Comparison of ENCODE assay signal across 27 cellular contexts in the genomic region with DNA sequence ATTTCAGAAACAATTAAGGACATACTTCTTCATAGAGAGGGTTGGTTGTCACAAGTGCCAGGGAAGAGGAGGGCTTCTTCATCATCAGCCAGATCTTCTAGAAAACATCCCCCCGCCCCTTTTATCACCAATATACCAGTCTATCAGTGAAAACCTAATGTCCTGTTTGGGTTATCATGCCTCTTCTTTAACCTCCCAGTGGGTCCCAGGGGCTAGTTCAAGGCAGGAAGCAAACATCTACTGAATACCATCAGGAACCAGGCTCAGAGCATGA. TPM values are rescaled to one million over a fixed set of nuclear protein-coding genes. Genes with fewer than 3 reads are reported as not detected.
DNase-seq lines count a peak whose midpoint lies in the region; ATAC-seq and TF ChIP-seq lines count a peak whose summit lies in the region.
"Had no signal": no experiment of that assay in that cellular context is flagged by ENCODE, and none has a peak within 500 bp of the region (broad histone marks: within the 10 kb centered on the region; RNA-seq: fewer than 3 reads in every experiment).

No MANE protein-coding gene starts in this region.

- no peaks in the 10 kb centered on the region for H3K27me3 Mint-ChIP-seq in MCF 10A (ENCODE audit: insufficient read depth, unreplicated experiment)
- peaks cover 70% of the 10 kb centered on the region for H3K27me3 Mint-ChIP-seq in CD4-positive, alpha-beta T cell
- H3K27me3 Mint-ChIP-seq in activated T-helper 1 cell treated with anti-CD3 and anti-CD28 coated beads, Interleukin-12 subunit alpha, Interleukin-12 subunit beta, Interleukin-2, Interleukin-4 antibody, amounts not matched to agents 30 ng/mL and 10 ng/mL and 1 ng/mL, durations not matched to agents 14 hours and 24 hours and 36 hours (ENCODE audit: insufficient read depth) = peaks cover 46% of the 10 kb centered on the region

- BruUV-seq in MCF 10A (replicated peaks; lab: Mats Ljungman, UMichigan) = no TSS peak
- no TSS peak for BruUV-seq in Panc1 (replicated peaks; lab: Mats Ljungman, UMichigan)

- POLR2A ChIA-PET in MCF 10A (lab: Yijun Ruan, JAX) = no interaction called here
- POLR2A ChIA-PET in Panc1 (lab: Charles Lee) = no interaction called here
- POLR2A ChIA-PET in CD4-positive, alpha-beta T cell (lab: Charles Lee) = no interaction called here

- H3K4me1 Mint-ChIP-seq in MCF 10A (ENCODE audit: insufficient read depth, unreplicated experiment) = peaks cover 20% of the 10 kb centered on the region
- peaks cover 12% of the 10 kb centered on the region for H3K4me1 Mint-ChIP-seq in CD4-positive, alpha-beta T cell (ENCODE audit: low read depth)
- H3K4me1 Mint-ChIP-seq in activated T-helper 1 cell treated with anti-CD3 and anti-CD28 coated beads, Interleukin-12 subunit alpha, Interleukin-12 subunit beta, Interleukin-2, Interleukin-4 antibody, amounts not matched to agents 30 ng/mL and 10 ng/mL and 1 ng/mL, durations not matched to agents 14 hours and 24 hours and 36 hours (ENCODE audit: low read depth) = peaks cover 17% of the 10 kb centered on the region

- no peak overlapping the region for H3K4me2 ChIP-seq in osteoblast (ENCODE audit: insufficient read depth, low read length)
- H3K4me2 ChIP-seq: KMS-11 had no signal

- no peaks in the 10 kb centered on the region for H3K9me3 Mint-ChIP-seq in MCF 10A (ENCODE audit: unreplicated experiment)
- no peaks in the 10 kb centered on the region for H3K9me3 Mint-ChIP-seq in CD4-positive, alpha-beta T cell
- H3K9me3 Mint-ChIP-seq in activated T-helper 1 cell treated with anti-CD3 and anti-CD28 coated beads, Interleukin-12 subunit alpha, Interleukin-12 subunit beta, Interleukin-2, Interleukin-4 antibody, amounts not matched to agents 30 ng/mL and 10 ng/mL and 1 ng/mL, durations not matched to agents 14 hours and 24 hours and 36 hours = no peaks in the 10 kb centered on the region
- H3K9me3 Mint-ChIP-seq: CD4-positive, alpha-beta memory T cell had no signal

- H3K27ac Mint-ChIP-seq in MCF 10A (ENCODE audit: low read depth, unreplicated experiment) = peak overlapping the region; percentile 26
- H3K27ac Mint-ChIP-seq in CD4-positive, alpha-beta T cell = no peak overlapping the region
- no peak overlapping the region for H3K27ac Mint-ChIP-seq in activated T-helper 1 cell treated with anti-CD3 and anti-CD28 coated beads, Interleukin-12 subunit alpha, Interleukin-12 subunit beta, Interleukin-2, Interleukin-4 antibody, amounts not matched to agents 30 ng/mL and 10 ng/mL and 1 ng/mL, durations not matched to agents 14 hours and 24 hours and 36 hours

- no peak for ATAC-seq in Panc1
- ATAC-seq in CD4-positive, alpha-beta T cell (ENCODE audit: poor library complexity) = no peak
- ATAC-seq: GM12878 had no signal

- no peak overlapping the region for H3K4me3 Mint-ChIP-seq in MCF 10A (ENCODE audit: unreplicated experiment)
- no peak overlapping the region for H3K4me3 Mint-ChIP-seq in CD4-positive, alpha-beta T cell
- no peak overlapping the region for H3K4me3 Mint-ChIP-seq in activated T-helper 1 cell treated with anti-CD3 and anti-CD28 coated beads, Interleukin-12 subunit alpha, Interleukin-12 subunit beta, Interleukin-2, Interleukin-4 antibody, amounts not matched to agents 30 ng/mL and 10 ng/mL and 1 ng/mL, durations not matched to agents 14 hours and 24 hours and 36 hours

- peaks cover 0 to 11% of the 10 kb centered on the region in 2 donors for H3K27me3 ChIP-seq in breast epithelium
- no peaks in the 10 kb centered on the region for H3K27me3 ChIP-seq in Panc1 (ENCODE audit: control insufficient read depth, insufficient read depth, low read length)
- H3K27me3 ChIP-seq in osteoblast (ENCODE audit: insufficient read depth, low read length) = peaks cover 20% of the 10 kb centered on the region
- peaks cover 45% of the 10 kb centered on the region for H3K27me3 ChIP-seq in CD4-positive, alpha-beta T cell (ENCODE audit: control insufficient read depth, insufficient read depth, low read length)
- H3K27me3 ChIP-seq: BLaER1, SJSA1 had no signal

- H3K36me3 ChIP-seq in breast epithelium (no peaks in the 10 kb centered on the region), Panc1 (ENCODE audit: control insufficient read depth, insufficient read depth, low read length) (no peaks in the 10 kb centered on the region), osteoblast (ENCODE audit: insufficient read depth, low read length) (no peaks in the 10 kb centered on the region)
- H3K36me3 ChIP-seq: BLaER1, HAP-1, SJSA1 had no signal

- H4K20me1 ChIP-seq in osteoblast (ENCODE audit: insufficient read depth, low read length) = no peaks in the 10 kb centered on the region
- H4K20me1 ChIP-seq: BLaER1 had no signal

- H3K36me3 Mint-ChIP-seq in MCF 10A (ENCODE audit: insufficient read depth, unreplicated experiment) = no peaks in the 10 kb centered on the region
- H3K36me3 Mint-ChIP-seq in CD4-positive, alpha-beta T cell (ENCODE audit: low read depth) = no peaks in the 10 kb centered on the region
- H3K36me3 Mint-ChIP-seq in activated T-helper 1 cell treated with anti-CD3 and anti-CD28 coated beads, Interleukin-12 subunit alpha, Interleukin-12 subunit beta, Interleukin-2, Interleukin-4 antibody, amounts not matched to agents 30 ng/mL and 10 ng/mL and 1 ng/mL, durations not matched to agents 14 hours and 24 hours and 36 hours (ENCODE audit: low read depth) = peaks cover 31% of the 10 kb centered on the region
- H3K36me3 Mint-ChIP-seq: CD4-positive, alpha-beta memory T cell; IgD-negative memory B cell had no signal

- H3K79me2 ChIP-seq in osteoblast (ENCODE audit: insufficient read depth, low read length) = no peaks in the 10 kb centered on the region

- CTCF ChIA-PET in MCF 10A (lab: Yijun Ruan, JAX) (interaction anchor here (1.5 kb wide), 1 partner anchor 9 kb away, joined by 6 read pairs; no protein-coding TSS in a partner anchor), Panc1 (lab: Charles Lee) (no interaction called here)
- CTCF ChIA-PET in CD4-positive, alpha-beta T cell (lab: Charles Lee) = no interaction called here

- H3K27ac ChIP-seq in breast epithelium (peak overlapping the region in 1 of 2 donors; percentile 75), Panc1 (ENCODE audit: low read length) (peak overlapping the region; percentile 48; the same call in 1 of the 2 replicates), osteoblast (ENCODE audit: low read depth, low read length) (no peak overlapping the region)
- no peak overlapping the region for H3K27ac ChIP-seq in CD4-positive, alpha-beta T cell (ENCODE audit: low read depth, low read length)
- H3K27ac ChIP-seq: BLaER1, KMS-11, SJSA1 had no signal

- in situ Hi-C loops in Panc1 (cut with HindIII; ENCODE audit: low pct_unique_long_range_greater_than_20kb, low sequenced_read_pairs) = no loop called here

- no peak overlapping the region for H2AFZ ChIP-seq in osteoblast (ENCODE audit: low read length)

- intact Hi-C loops in MCF 10A (cut with micrococcal nuclease) = no loop called here
- intact Hi-C loops in breast epithelium (cut with DNase I; ENCODE audit: low total_unique reads) = no loop called here
- intact Hi-C loops in Panc1 (cut with micrococcal nuclease; ENCODE audit: unreplicated experiment) = no loop called here
- intact Hi-C loops in CD4-positive, alpha-beta T cell (cut with DNase I, micrococcal nuclease) = no loop called here
- intact Hi-C loops in activated T-helper 1 cell treated with anti-CD3 and anti-CD28 coated beads, Interleukin-12 subunit alpha, Interleukin-12 subunit beta, Interleukin-2, Interleukin-4 antibody, amounts not matched to agents 30 ng/mL and 10 ng/mL and 1 ng/mL, durations not matched to agents 14 hours and 24 hours and 36 hours (cut with micrococcal nuclease) = no loop called here

- H3K9me3 ChIP-seq in breast epithelium = no peaks in the 10 kb centered on the region
- H3K9me3 ChIP-seq in Panc1 (ENCODE audit: control insufficient read depth, insufficient read depth, low read depth, low read length) = no peaks in the 10 kb centered on the region
- no peaks in the 10 kb centered on the region for H3K9me3 ChIP-seq in osteoblast (ENCODE audit: low read depth, low read length)
- no peaks in the 10 kb centered on the region for H3K9me3 ChIP-seq in CD4-positive, alpha-beta T cell (ENCODE audit: control insufficient read depth, low read length)
- H3K9me3 ChIP-seq: HAP-1, SJSA1 had no signal

- H3K4me1 ChIP-seq in breast epithelium = peaks cover 0 to 5% of the 10 kb centered on the region in 2 donors
- H3K4me1 ChIP-seq in Panc1 (ENCODE audit: control insufficient read depth, insufficient read depth, low read length) = no peaks in the 10 kb centered on the region
- H3K4me1 ChIP-seq in osteoblast (ENCODE audit: insufficient read depth, low read length) = peaks cover 21% of the 10 kb centered on the region

- DNase-seq in MCF 10A (ENCODE audit: unreplicated experiment) (peak; percentile 7), breast epithelium (ENCODE audit: low spot score in 2 of 2) (no peak), Panc1 (ENCODE audit: low read depth, low spot score) (no peak), osteoblast (ENCODE audit: insufficient read length, low spot score, missing footprints) (peak; percentile 46), NCI-H446 (lab: John Stamatoyannopoulos, UW) (no peak)
- no peak for DNase-seq in CD4-positive, alpha-beta T cell
- no peak for DNase-seq in activated T-helper 1 cell treated with anti-CD3 and anti-CD28 coated beads, Interleukin-12 subunit alpha, Interleukin-12 subunit beta, Interleukin-2, Interleukin-4 antibody, amounts not matched to agents 30 ng/mL and 10 ng/mL and 1 ng/mL, durations not matched to agents 14 hours and 24 hours and 36 hours (ENCODE audit: low spot score)
- DNase-seq: Caco-2; CD4-positive, alpha-beta memory T cell; DMS 273 treated with DMSO at 0.1 percent for 48 hours; DMS79; GDM1; GOT3; NCI-H1092; NCI-H1417 treated with DMSO at 0.1 percent for 48 hours; NCI-H1694 treated with DMSO at 0.1 percent for 48 hours; NCI-H2081; NCI-H2171; NCI-H774; NK-92 treated with Interleukin-12 subunit alpha and Interleukin-12 subunit beta, amount 100 ng/mL, for 24 hours; Right ventricle myocardium superior had no signal

- H3K4me3 ChIP-seq in breast epithelium = no peak overlapping the region
- H3K4me3 ChIP-seq in Panc1 (ENCODE audit: low read depth in 2 of 2, low read length in 2 of 2) = no peak overlapping the region
- H3K4me3 ChIP-seq in osteoblast (ENCODE audit: insufficient read depth, low read length) = no peak overlapping the region
- H3K4me3 ChIP-seq: BLaER1, GM12878, HAP-1, SJSA1 had no signal

- TF ChIP-seq POLR2A in breast epithelium (IDR thresholded peaks at IDR 0.05) = no peak

- TF ChIP-seq CTCF in MCF 10A (IDR thresholded peaks at IDR 0.05; ENCODE audit: unreplicated experiment) = no peak
- no peak for TF ChIP-seq CTCF in breast epithelium (IDR thresholded peaks at IDR 0.05)
- no peak for TF ChIP-seq CTCF in Panc1 (IDR thresholded peaks at IDR 0.05)
- TF ChIP-seq CTCF in osteoblast (IDR thresholded peaks at IDR 0.05; ENCODE audit: extremely low read depth, low read depth, low read length) = no peak
- TF ChIP-seq CTCF in CD4-positive, alpha-beta T cell (IDR thresholded peaks at IDR 0.05) = no peak

RNA-seq across cellular contexts. Expression of a gene that starts 13.3 kb away (rescaled TPM):
- total RNA-seq in MCF 10A (2022) (37.8 and 45.1 TPM in 2 replicates), breast epithelium (1 to 10 TPM in 1 of 3 donors, under 1 TPM in 1, not detected in 1; 0.66 to 2.2 TPM), Panc1 (2021; ENCODE audit: unreplicated experiment) (1.1 TPM), osteoblast (under 0.01 and 0.36 TPM in 2 replicates)
- 1.2 TPM for polyA plus RNA-seq in Panc1 (2012; ENCODE audit: insufficient read length)
- total RNA-seq in CD4-positive, alpha-beta T cell = not detected
- total RNA-seq in activated T-helper 1 cell treated with anti-CD3 and anti-CD28 coated beads, Interleukin-12 subunit alpha, Interleukin-12 subunit beta, Interleukin-2, Interleukin-4 antibody, amounts not matched to agents 30 ng/mL and 10 ng/mL and 1 ng/mL, durations not matched to agents 14 hours and 24 hours and 36 hours = 0.73 and 0.93 TPM in 2 replicates
- total RNA-seq: Caco-2; CD4-positive, alpha-beta memory T cell; Right ventricle myocardium superior had no signal
- polyA plus RNA-seq: CD4-positive, alpha-beta memory T cell; IgD-negative memory B cell had no signal

RNA-seq across cellular contexts. Expression of a gene that starts 28.1 kb away (rescaled TPM):
- total RNA-seq in MCF 10A (2022) (2,379 and 3,360 TPM in 2 replicates), breast epithelium (1,000 to 10,000 TPM in 1 of 3 donors, 100 to 1,000 TPM in 1, 1 to 10 TPM in 1; 4.2 to 1,051 (median 358) TPM), Panc1 (2021; ENCODE audit: unreplicated experiment) (16.8 TPM), osteoblast (20.9 and 27.9 TPM in 2 replicates)
- 19.1 TPM for polyA plus RNA-seq in Panc1 (2012; ENCODE audit: insufficient read length)
- total RNA-seq in CD4-positive, alpha-beta T cell = not detected
- total RNA-seq in activated T-helper 1 cell treated with anti-CD3 and anti-CD28 coated beads, Interleukin-12 subunit alpha, Interleukin-12 subunit beta, Interleukin-2, Interleukin-4 antibody, amounts not matched to agents 30 ng/mL and 10 ng/mL and 1 ng/mL, durations not matched to agents 14 hours and 24 hours and 36 hours = 15.5 and 21.2 TPM in 2 replicates
- total RNA-seq: CD4-positive, alpha-beta memory T cell had no signal
- polyA plus RNA-seq: CD4-positive, alpha-beta memory T cell; IgD-negative memory B cell had no signal

RNA-seq across cellular contexts. Expression of a gene that starts 30.2 kb away (rescaled TPM):
- 2,023 and 2,244 TPM in 2 replicates for total RNA-seq in MCF 10A (2022)
- total RNA-seq in breast epithelium = 10 to 100 TPM in 1 of 3 donors, 1 to 10 TPM in 1, not detected in 1; 3.6 to 29.9 TPM
- total RNA-seq in Panc1 (2021; ENCODE audit: unreplicated experiment) = 0.90 TPM
- polyA plus RNA-seq in Panc1 (2012; ENCODE audit: insufficient read length) = 0.88 TPM
- total RNA-seq in osteoblast = 0.29 TPM in 1 of 2 replicates, not detected in the other
- not detected for total RNA-seq in CD4-positive, alpha-beta T cell
- not detected in 2 replicates for total RNA-seq in activated T-helper 1 cell treated with anti-CD3 and anti-CD28 coated beads, Interleukin-12 subunit alpha, Interleukin-12 subunit beta, Interleukin-2, Interleukin-4 antibody, amounts not matched to agents 30 ng/mL and 10 ng/mL and 1 ng/mL, durations not matched to agents 14 hours and 24 hours and 36 hours
- total RNA-seq: CD4-positive, alpha-beta memory T cell; Right ventricle myocardium superior had no signal
- polyA plus RNA-seq: CD4-positive, alpha-beta memory T cell; IgD-negative memory B cell had no signal

Comparison
In these comparisons a context has a peak if more than half of its experiments do, and no peak if none do; other contexts are left out.
1. DNase-seq: peak in MCF 10A (single experiment) and osteoblast (single experiment); none in breast epithelium (0 of 2), Panc1 (single experiment), CD4-positive, alpha-beta T cell (0 of 10), activated T-helper 1 cell treated with anti-CD3 and anti-CD28 coated beads, Interleukin-12 subunit alpha, Interleukin-12 subunit beta, Interleukin-2, Interleukin-4 antibody, amounts not matched to agents 30 ng/mL and 10 ng/mL and 1 ng/mL, durations not matched to agents 14 hours and 24 hours and 36 hours (single experiment) and NCI-H446 (0 of 2).
2. RNA of a gene that starts 13.3 kb away (total RNA-seq): 37.8 to 45.1 TPM in MCF 10A; 1.1 TPM in Panc1 (single experiment), 0.73 to 0.93 TPM in activated T-helper 1 cell treated with anti-CD3 and anti-CD28 coated beads, Interleukin-12 subunit alpha, Interleukin-12 subunit beta, Interleukin-2, Interleukin-4 antibody, amounts not matched to agents 30 ng/mL and 10 ng/mL and 1 ng/mL, durations not matched to agents 14 hours and 24 hours and 36 hours, 0.66 to 2.2 TPM in breast epithelium, under 0.01 to 0.36 TPM in osteoblast and not detected in CD4-positive, alpha-beta T cell; every median in the first group is over 10 times any median in the second.
3. RNA of a gene that starts 30.2 kb away (total RNA-seq): 2,023 to 2,244 TPM in MCF 10A; 3.6 to 29.9 TPM in breast epithelium, 0.90 TPM in Panc1 (single experiment), 0.29 TPM in osteoblast, not detected in CD4-positive, alpha-beta T cell and not detected in activated T-helper 1 cell treated with anti-CD3 and anti-CD28 coated beads, Interleukin-12 subunit alpha, Interleukin-12 subunit beta, Interleukin-2, Interleukin-4 antibody, amounts not matched to agents 30 ng/mL and 10 ng/mL and 1 ng/mL, durations not matched to agents 14 hours and 24 hours and 36 hours; every median in the first group is over 10 times any median in the second.
4. RNA of a gene that starts 28.1 kb away (total RNA-seq): 2,379 to 3,360 TPM in MCF 10A, 4.2 to 1,051 TPM in breast epithelium, 20.9 to 27.9 TPM in osteoblast, 15.5 to 21.2 TPM in activated T-helper 1 cell treated with anti-CD3 and anti-CD28 coated beads, Interleukin-12 subunit alpha, Interleukin-12 subunit beta, Interleukin-2, Interleukin-4 antibody, amounts not matched to agents 30 ng/mL and 10 ng/mL and 1 ng/mL, durations not matched to agents 14 hours and 24 hours and 36 hours and 16.8 TPM in Panc1 (single experiment); not detected in CD4-positive, alpha-beta T cell; every median in the first group is over 4 times any median in the second.